ENCODE assay signal across 2 cellular contexts in genomic region chr7:85791098-85791497, GRCh38.
A peak's percentile ranks its signal among the peaks of the same experiment; 100 is the strongest.
DNase-seq lines count a peak whose midpoint lies in the region; FAIRE-seq and TF ChIP-seq lines count a peak whose summit lies in the region.
"Not testable (repeated sequence)": the region's sequence is repeated elsewhere in the genome, so short reads cannot be mapped to it uniquely, and the experiment has no call there.

No MANE protein-coding gene starts in this region.

- peak; percentile 47 for DNase-seq in kidney
- DNase-seq in spleen: peak; percentile 43

- TF ChIP-seq POLR2A in spleen (IDR thresholded peaks at IDR 0.05): not testable (repeated sequence)

- not testable (repeated sequence) for H3K9me3 ChIP-seq in kidney (ENCODE audit: control insufficient read depth in 1 of 2, low read length in 2 of 2)
- peaks cover 0 to 13% (median 0%) of the 10 kb centered on the region in 8 donors for H3K9me3 ChIP-seq in spleen

- not testable (repeated sequence) for TF ChIP-seq CTCF in kidney (IDR thresholded peaks at IDR 0.05; ENCODE audit: borderline replicate concordance, extremely low read depth, insufficient read depth); spleen (IDR thresholded peaks at IDR 0.05 in 8 of 11, conservative IDR thresholded peaks at IDR 0.05 in 3 of 11)

- FAIRE-seq in kidney (lab: Jason Lieb, UNC): not testable (repeated sequence)

- not testable (repeated sequence) for H3K4me1 ChIP-seq in kidney (ENCODE audit: control insufficient read depth in 1 of 2, insufficient read depth in 1 of 2, low read depth in 1 of 2, low read length in 2 of 2); spleen

- H3K27ac ChIP-seq in kidney (ENCODE audit: low read depth in 2 of 2, low read length in 2 of 2); spleen: not testable (repeated sequence)

- H3K9ac ChIP-seq in kidney (ENCODE audit: low read length in 2 of 2): not testable (repeated sequence)

- intact Hi-C loops in kidney (cut with DNase I); spleen (cut with DNase I; ENCODE audit: low total_unique reads): not testable (repeated sequence)

- not testable (repeated sequence) for H3K36me3 ChIP-seq in kidney (ENCODE audit: control insufficient read depth in 1 of 2, insufficient read depth in 2 of 2, low read length in 2 of 2); spleen

- WGBS in spleen, 5 donors: 60 to 90% (median 78%) methylated on average over 1 to 4 of the region's 4 CpGs

- H3K4me3 ChIP-seq in kidney (ENCODE audit: low read length in 2 of 2); spleen: not testable (repeated sequence)

- not testable (repeated sequence) for H3K27me3 ChIP-seq in spleen (replicated peaks in 1 of 7)
